Comparison of ENCODE assay signal across 22 cellular contexts in genomic region chr1:38115251-38115650, GRCh38.
"Had no signal": no experiment of that assay in that cellular context is flagged by ENCODE, and none has a peak within 500 bp of the region (broad histone marks: within the 10 kb centered on the region; RNA-seq: fewer than 3 reads in every experiment).

No MANE protein-coding gene starts in this region.

- H3K27ac Mint-ChIP-seq: immature natural killer cell; memory B cell; nephron progenitor cell; stimulated activated naive B cell treated with anti-CD40 and anti-IgM and Interleukin-4, amounts not matched to agents 10 μg/mL and 1 μg/mL and 100 μg/mL, for 72 hours had no signal

- H3K4me3 ChIP-seq: esophagus muscularis mucosa, gastroesophageal sphincter, left ventricle myocardium inferior, lower lobe of right lung, spleen, testis, transverse colon had no signal

- H3K36me3 ChIP-seq: esophagus muscularis mucosa, gastroesophageal sphincter, left ventricle myocardium inferior, lower lobe of right lung, spleen, transverse colon had no signal

- ATAC-seq: gastroesophageal sphincter; lower lobe of right lung; sciatic nerve; stimulated activated naive B cell treated with anti-CD40 and anti-IgM and Interleukin-4, amounts not matched to agents 10 μg/mL and 1 μg/mL and 100 μg/mL, for 72 hours; stimulated activated naive CD8-positive, alpha-beta T cell treated with anti-CD3 and anti-CD28 coated beads, Interleukin-15, amount 100 ng/mL, for 72 hours had no signal

- H3K27ac ChIP-seq: epithelial cell of prostate, esophagus muscularis mucosa, gastroesophageal sphincter, left ventricle myocardium inferior, lower lobe of right lung, spleen, testis, transverse colon had no signal

- DNase-seq: cortex of kidney; effector memory CD4-positive, alpha-beta T cell; foreskin fibroblast; glutamatergic neuron; immature natural killer cell; left ventricle myocardium inferior; lower lobe of right lung; midbrain; nephron progenitor cell; spleen; stimulated activated CD4-positive, alpha-beta T cell treated with anti-CD3 and anti-CD28 coated beads, Interleukin-15, amount 100 ng/mL, for 24 hours; stimulated activated CD4-positive, alpha-beta T cell treated with anti-CD3 and anti-CD28 coated beads, Interleukin-1b, Interleukin-23, amount 100 ng/mL, for 48 hours; stimulated activated CD4-positive, alpha-beta T cell treated with anti-CD3 and anti-CD28 coated beads, Interleukin-4, amount 100 ng/mL, for 24 hours; stimulated activated naive B cell treated with anti-CD40 and anti-IgM and Interleukin-4, amounts not matched to agents 10 μg/mL and 1 μg/mL and 100 μg/mL, for 72 hours; stimulated activated naive CD8-positive, alpha-beta T cell treated with anti-CD3 and anti-CD28 coated beads, Interleukin-15, amount 100 ng/mL, for 72 hours; testis; transverse colon had no signal

- H3K27me3 ChIP-seq: esophagus muscularis mucosa, gastroesophageal sphincter, testis, transverse colon had no signal

- H3K9me3 Mint-ChIP-seq: immature natural killer cell; memory B cell; nephron progenitor cell; stimulated activated naive B cell treated with anti-CD40 and anti-IgM and Interleukin-4, amounts not matched to agents 10 μg/mL and 1 μg/mL and 100 μg/mL, for 72 hours; stimulated activated naive CD8-positive, alpha-beta T cell treated with anti-CD3 and anti-CD28 coated beads, Interleukin-15, amount 100 ng/mL, for 72 hours had no signal

- H3K36me3 Mint-ChIP-seq: immature natural killer cell; memory B cell; stimulated activated naive B cell treated with anti-CD40 and anti-IgM and Interleukin-4, amounts not matched to agents 10 μg/mL and 1 μg/mL and 100 μg/mL, for 72 hours had no signal

- H3K4me1 ChIP-seq: left ventricle myocardium inferior, lower lobe of right lung, transverse colon had no signal

- H3K27me3 Mint-ChIP-seq: memory B cell had no signal

- H3K4me3 Mint-ChIP-seq: memory B cell; nephron progenitor cell; stimulated activated naive B cell treated with anti-CD40 and anti-IgM and Interleukin-4, amounts not matched to agents 10 μg/mL and 1 μg/mL and 100 μg/mL, for 72 hours; stimulated activated naive CD8-positive, alpha-beta T cell treated with anti-CD3 and anti-CD28 coated beads, Interleukin-15, amount 100 ng/mL, for 72 hours had no signal

- H3K9me3 ChIP-seq: lower lobe of right lung, testis, transverse colon had no signal

- H3K4me1 Mint-ChIP-seq: memory B cell had no signal
